ENCODE assay signal across 17 cellular contexts in the genomic region with DNA sequence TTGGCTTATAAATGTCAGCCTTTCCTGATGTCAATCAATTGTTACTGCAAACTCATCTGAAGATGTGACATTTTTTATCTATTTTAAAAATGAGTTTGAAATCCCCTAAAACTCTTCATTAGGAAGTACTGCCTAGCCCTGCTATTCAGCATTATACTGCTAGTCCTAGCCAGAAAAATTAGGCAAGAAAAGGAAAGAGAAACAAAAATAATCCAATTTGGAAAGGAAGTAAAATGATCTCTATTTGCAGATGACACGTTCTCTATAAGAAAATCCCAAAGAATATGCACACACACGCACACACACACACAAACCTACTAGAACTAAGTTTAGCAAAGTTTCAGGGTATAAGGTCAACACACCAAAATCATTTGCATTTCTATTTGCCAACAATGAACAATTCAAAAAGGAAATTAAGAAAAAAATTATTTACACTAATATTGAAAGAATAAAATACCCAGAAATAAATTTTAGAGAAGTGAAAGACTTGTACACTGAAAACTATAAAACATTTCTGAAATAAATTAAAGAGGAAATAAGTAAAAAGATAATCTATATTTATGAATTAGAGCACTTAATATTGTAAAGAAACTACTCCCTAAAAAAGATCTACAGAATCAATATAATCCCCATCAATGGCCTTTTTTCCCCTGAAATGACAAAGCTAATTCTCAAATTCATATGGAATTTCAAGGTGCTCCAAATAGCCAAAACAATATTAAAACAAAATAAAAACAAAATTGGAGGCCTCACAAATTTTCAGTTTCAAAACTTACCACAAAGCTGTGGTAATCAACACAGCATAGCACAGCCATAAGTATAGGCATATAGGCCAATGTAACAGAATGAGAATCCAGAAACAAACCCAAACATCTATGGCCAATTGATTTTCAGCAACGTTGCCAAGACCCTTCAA.
A peak's percentile ranks its signal among the peaks of the same experiment; 100 is the strongest.
DNase-seq lines count a peak whose midpoint lies in the region; ATAC-seq, FAIRE-seq and TF ChIP-seq lines count a peak whose summit lies in the region.
"Had no signal": no experiment of that assay in that cellular context is flagged by ENCODE, and none has a peak within 500 bp of the region (broad histone marks: within the 10 kb centered on the region; RNA-seq: fewer than 3 reads in every experiment).

No MANE protein-coding gene starts in this region.

- H3K27me3 Mint-ChIP-seq in glutamatergic neuron (ENCODE audit: unreplicated experiment): no peaks in the 10 kb centered on the region
- H3K27me3 Mint-ChIP-seq: CD4-positive, alpha-beta memory T cell; stimulated activated memory B cell treated with anti-CD40 and anti-IgM and Interleukin-4, amounts not matched to agents 10 μg/mL and 1 μg/mL and 100 μg/mL, for 72 hours had no signal

- H2AFZ ChIP-seq in K562 (ENCODE audit: low read depth, low read length): peak overlapping the region; percentile 18; the same call in 1 of the 2 replicates

- H3K36me3 ChIP-seq in K562 (ENCODE audit: control insufficient read depth, insufficient read depth, low read length) (no peaks in the 10 kb centered on the region), brain microvascular endothelial cell (replicated peaks) (no peaks in the 10 kb centered on the region)

- FAIRE-seq in K562 (lab: Jason Lieb, UNC): no peak
- FAIRE-seq: H54 had no signal

- no peaks in the 10 kb centered on the region for H3K9me3 Mint-ChIP-seq in glutamatergic neuron (ENCODE audit: unreplicated experiment)
- H3K9me3 Mint-ChIP-seq: activated naive CD4-positive, alpha-beta T cell treated with anti-CD3 and anti-CD28 coated beads for 36 hours; CD4-positive, alpha-beta memory T cell; stimulated activated memory B cell treated with anti-CD40 and anti-IgM and Interleukin-4, amounts not matched to agents 10 μg/mL and 1 μg/mL and 100 μg/mL, for 72 hours had no signal

- BruUV-seq in K562 (replicated peaks; lab: Mats Ljungman, UMichigan): no TSS peak

- H3K79me2 ChIP-seq in K562 (ENCODE audit: control insufficient read depth, insufficient read depth, low read length): peaks cover 87% of the 10 kb centered on the region

- H3K4me3 ChIP-seq in K562: no peak overlapping the region
- no peak overlapping the region for H3K4me3 ChIP-seq in brain microvascular endothelial cell (ENCODE audit: low read depth, low read length)

- TF ChIP-seq POLR2A in K562 (conservative IDR thresholded peaks at IDR 0.05): no peak

- H3K27me3 ChIP-seq in K562 (ENCODE audit: control insufficient read depth in 2 of 2, insufficient read depth in 2 of 2, low read length in 2 of 2) (no peaks in the 10 kb centered on the region), brain microvascular endothelial cell (replicated peaks) (no peaks in the 10 kb centered on the region)

- intact Hi-C loops in K562 (cut with micrococcal nuclease): loop anchor here (10.0 kb wide), 1 partner anchor 448 kb away; no protein-coding TSS in a partner anchor

- no peaks in the 10 kb centered on the region for H3K36me3 Mint-ChIP-seq in glutamatergic neuron (ENCODE audit: unreplicated experiment)
- H3K36me3 Mint-ChIP-seq: CD4-positive, alpha-beta memory T cell; stimulated activated memory B cell treated with anti-CD40 and anti-IgM and Interleukin-4, amounts not matched to agents 10 μg/mL and 1 μg/mL and 100 μg/mL, for 72 hours had no signal

- WGBS in K562 (ENCODE audit: insufficient coverage, low coverage, missing lambda C conversion rate): 40% methylated on average over 3 of the region's 3 CpGs

- TF ChIP-seq RAD21 in K562 (CRISPR knock-in tag; conservative IDR thresholded peaks at IDR 0.05 in 1 of 2, IDR thresholded peaks at IDR 0.05 in 1 of 2): no peak

- peak overlapping the region in 1 of 2 experiments; percentile 76; a peak in 2 of 4 replicates for H3K9ac ChIP-seq in K562 (ENCODE audit: insufficient read depth in 1 of 2, low read depth in 2 of 2, low read length in 2 of 2)

- no peaks in the 10 kb centered on the region for H3K9me3 ChIP-seq in K562 (replicated peaks; ENCODE audit: control insufficient read depth, insufficient read depth, low read depth, low read length)

- no peaks in the 10 kb centered on the region for H3K9me1 ChIP-seq in K562 (ENCODE audit: control insufficient read depth, insufficient read depth, low read length)

- no peak for TF ChIP-seq EP300 in K562 (IDR thresholded peaks at IDR 0.05; ENCODE audit: low read length)

- H3K4me1 Mint-ChIP-seq in glutamatergic neuron (ENCODE audit: low read depth, unreplicated experiment): no peaks in the 10 kb centered on the region

- TF ChIP-seq CTCF in K562 (IDR thresholded peaks at IDR 0.05 in 2 of 3, conservative IDR thresholded peaks at IDR 0.05 in 1 of 3; ENCODE audit: insufficient read depth in 2 of 3, low read depth in 1 of 3, low read length in 3 of 3) (no peak), glutamatergic neuron (IDR thresholded peaks at IDR 0.05; ENCODE audit: partially characterized antibody, unreplicated experiment) (no peak), brain microvascular endothelial cell (IDR thresholded peaks at IDR 0.05; ENCODE audit: low read depth, low read length, missing control alignments) (no peak)

- H3K4me1 ChIP-seq in K562 (replicated peaks in 1 of 2; ENCODE audit: control insufficient read depth in 2 of 2, insufficient read depth in 2 of 2, low read length in 2 of 2): peaks cover 0 to 17% of the 10 kb centered on the region in 2 experiments; a peak in 3 of 5 replicates

- peak overlapping the region; percentile 39; the same call in 1 of the 2 replicates for H3K4me2 ChIP-seq in K562 (ENCODE audit: insufficient read depth, low read length)

- ATAC-seq in GM18870 (IDR thresholded peaks at IDR 0.05; ENCODE audit: unreplicated experiment) (peak; percentile 74), GM21619 (IDR thresholded peaks at IDR 0.05; ENCODE audit: unreplicated experiment) (peak; percentile 74), HG03135 (IDR thresholded peaks at IDR 0.05; ENCODE audit: unreplicated experiment) (peak; percentile 90), K562 (0 out of 3 replicates have a peak, but pooled peaks have one; percentile 6)
- ATAC-seq: stimulated activated memory B cell treated with anti-CD40 and anti-IgM and Interleukin-4, amounts not matched to agents 10 μg/mL and 1 μg/mL and 100 μg/mL, for 72 hours had no signal

- POLR2A ChIA-PET in K562 (lab: Yijun Ruan, JAX): no interaction called here

- CTCF ChIA-PET in K562 (lab: Yijun Ruan, JAX; ENCODE audit: low intra/inter-chr PET ratio): no interaction called here

- H3K27ac Mint-ChIP-seq in glutamatergic neuron (ENCODE audit: unreplicated experiment): no peak overlapping the region
- H3K27ac Mint-ChIP-seq: activated naive CD4-positive, alpha-beta T cell treated with anti-CD3 and anti-CD28 coated beads for 36 hours; stimulated activated memory B cell treated with anti-CD40 and anti-IgM and Interleukin-4, amounts not matched to agents 10 μg/mL and 1 μg/mL and 100 μg/mL, for 72 hours had no signal

- DNase-seq in K562 (ENCODE audit: extremely low read depth in 1 of 4, low spot score in 3 of 4) (no peak), glutamatergic neuron (no peak), putamen (ENCODE audit: low spot score) (no peak), brain microvascular endothelial cell (no peak), NOMO-1 treated with dmso at 0.1 percent for 144 hours (lab: John Stamatoyannopoulos, UW; ENCODE audit: unreplicated experiment) (no peak)
- DNase-seq: activated naive CD4-positive, alpha-beta T cell treated with anti-CD3 and anti-CD28 coated beads for 36 hours; CD4-positive, alpha-beta memory T cell; central memory CD4-positive, alpha-beta T cell; erythroblast; mesendoderm; NCI-H1417; NCI-H69 had no signal

- H3K4me3 Mint-ChIP-seq in glutamatergic neuron (ENCODE audit: unreplicated experiment): no peak overlapping the region
- H3K4me3 Mint-ChIP-seq: activated naive CD4-positive, alpha-beta T cell treated with anti-CD3 and anti-CD28 coated beads for 36 hours; CD4-positive, alpha-beta memory T cell; stimulated activated memory B cell treated with anti-CD40 and anti-IgM and Interleukin-4, amounts not matched to agents 10 μg/mL and 1 μg/mL and 100 μg/mL, for 72 hours had no signal

- peak overlapping the region; percentile 46 for H3K27ac ChIP-seq in K562 (ENCODE audit: extremely low read depth, low read depth, low read length)
- no peak overlapping the region for H3K27ac ChIP-seq in brain microvascular endothelial cell

- no peaks in the 10 kb centered on the region for H4K20me1 ChIP-seq in K562 (replicated peaks; ENCODE audit: control insufficient read depth, insufficient read depth, low read length)

- in situ Hi-C loops in K562 (cut with MboI) (no loop called here), brain microvascular endothelial cell (cut with HindIII; ENCODE audit: low pct_ligation_motif_present, low sequenced_read_pairs) (no loop called here)

TF ChIP-seq in K562, 482 proteins besides CTCF, POLR2A, EP300 and RAD21 (continues in another document):
- TF ChIP-seq, protein P1, sequence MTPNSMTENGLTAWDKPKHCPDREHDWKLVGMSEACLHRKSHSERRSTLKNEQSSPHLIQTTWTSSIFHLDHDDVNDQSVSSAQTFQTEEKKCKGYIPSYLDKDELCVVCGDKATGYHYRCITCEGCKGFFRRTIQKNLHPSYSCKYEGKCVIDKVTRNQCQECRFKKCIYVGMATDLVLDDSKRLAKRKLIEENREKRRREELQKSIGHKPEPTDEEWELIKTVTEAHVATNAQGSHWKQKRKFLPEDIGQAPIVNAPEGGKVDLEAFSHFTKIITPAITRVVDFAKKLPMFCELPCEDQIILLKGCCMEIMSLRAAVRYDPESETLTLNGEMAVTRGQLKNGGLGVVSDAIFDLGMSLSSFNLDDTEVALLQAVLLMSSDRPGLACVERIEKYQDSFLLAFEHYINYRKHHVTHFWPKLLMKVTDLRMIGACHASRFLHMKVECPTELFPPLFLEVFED (CRISPR knock-in tag; conservative IDR thresholded peaks at IDR 0.05): no peak
- TF ChIP-seq GATAD2B (IDR thresholded peaks at IDR 0.05; ENCODE audit: borderline replicate concordance): 0 out of 2 replicates have a peak, but pooled peaks have one; percentile 28
- 0 out of 2 replicates have a peak, but pooled peaks have one; percentile 8 for TF ChIP-seq NFIC (IDR thresholded peaks at IDR 0.05)
- peak; percentile 68 to 79; a peak in 2 of 4 replicates for TF ChIP-seq MLLT1 (IDR thresholded peaks at IDR 0.05)

Comparison
In these comparisons a context has a peak if more than half of its experiments do, and no peak if none do; other contexts are left out.
1. ATAC-seq: peak in every context shown above with its lines; median percentile 90 in HG03135; 74 in GM18870; 74 in GM21619; 6 in K562.